ENCODE assay signal across 21 cellular contexts in the genomic region with DNA sequence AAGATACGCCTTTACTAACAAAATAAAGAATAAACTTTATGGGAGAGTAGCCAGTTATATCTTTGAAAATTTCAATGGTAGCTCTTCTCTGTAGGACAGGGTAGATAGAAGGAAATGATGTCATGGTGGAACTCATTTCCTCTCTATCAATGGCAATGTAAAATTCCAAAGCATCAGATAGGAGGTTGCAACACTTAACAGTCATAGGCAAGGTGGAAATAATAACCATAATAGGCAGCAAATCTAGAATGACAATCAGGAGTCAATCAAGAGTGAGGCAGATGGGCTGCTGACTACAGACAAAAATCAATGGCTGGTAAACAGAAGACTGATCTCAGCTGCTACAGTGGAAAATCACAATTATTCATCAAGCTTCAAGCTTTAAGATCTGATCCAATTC. TPM values are rescaled to one million over a fixed set of nuclear protein-coding genes. Genes with fewer than 3 reads are reported as not detected.
DNase-seq lines count a peak whose midpoint lies in the region; ATAC-seq lines count a peak whose summit lies in the region.
"Had no signal": no experiment of that assay in that cellular context is flagged by ENCODE, and none has a peak within 500 bp of the region (broad histone marks: within the 10 kb centered on the region; RNA-seq: fewer than 3 reads in every experiment).

No MANE protein-coding gene starts in this region.

- ATAC-seq in GM18907 (IDR thresholded peaks at IDR 0.05; ENCODE audit: unreplicated experiment): no peak
- no peak for ATAC-seq in left lobe of liver
- no peak for ATAC-seq in HG03196 (IDR thresholded peaks at IDR 0.05; ENCODE audit: unreplicated experiment)
- ATAC-seq: activated CD8-positive, alpha-beta T cell treated with anti-CD3 and anti-CD28 coated beads for 36 hours; GM12878; stimulated activated naive CD8-positive, alpha-beta T cell treated with anti-CD3 and anti-CD28 coated beads, Interleukin-15, Interleukin-2, amounts not matched to agents 100 U/mL and 50 U/mL, for 24 hours had no signal

- DNase-seq in EL (peak; percentile 50), M059J (ENCODE audit: low read depth) (peak; percentile 52), dermis microvascular lymphatic vessel endothelial cell (ENCODE audit: low read depth in 2 of 2) (peak; percentile 44 to 92), lung microvascular endothelial cell (ENCODE audit: low read depth in 2 of 2) (peak; percentile 54 to 90), cerebellar nuclear complex (lab: John Stamatoyannopoulos, UW) (no peak), left lobe of liver (ENCODE audit: low spot score) (no peak)
- DNase-seq: activated CD8-positive, alpha-beta T cell treated with anti-CD3 and anti-CD28 coated beads for 36 hours; activated T-cell treated with anti-CD3 and anti-CD28 coated beads, Interleukin-2, amount 50 U/mL, for 1 hour; CD4-positive, alpha-beta memory T cell; mesenchymal stem cell; naive B cell; NCI-H1417; NCI-H524 treated with DMSO at 0.1 percent for 48 hours; retina; stimulated activated CD4-positive, alpha-beta T cell treated with anti-CD3 and anti-CD28 coated beads, Interleukin-12 subunit alpha, Interleukin-12 subunit beta, amount 100 ng/mL, for 4 hours; stimulated activated CD4-positive, alpha-beta T cell treated with anti-CD3 and anti-CD28 coated beads, Interleukin-4, amount 100 ng/mL, for 4 hours; stimulated activated naive CD8-positive, alpha-beta T cell treated with anti-CD3 and anti-CD28 coated beads, Interleukin-15, Interleukin-2, amounts not matched to agents 100 U/mL and 50 U/mL, for 24 hours; thyroid gland had no signal

RNA-seq across cellular contexts. Expression of a gene that starts 53.9 kb away (rescaled TPM):
- 6.9 and 8.9 TPM in 2 replicates for total RNA-seq in M059J (2014; rRNA removed; shearing (Covaris generic))
- total RNA-seq in dermis microvascular lymphatic vessel endothelial cell (5.4 and 8.0 TPM in 2 replicates), lung microvascular endothelial cell (5.0 and 6.3 TPM in 2 replicates), left lobe of liver (6.3 TPM)

Comparison
In these comparisons a context has a peak if more than half of its experiments do, and no peak if none do; other contexts are left out.
1. DNase-seq: peak in EL (single experiment), M059J (single experiment), dermis microvascular lymphatic vessel endothelial cell (2 of 2) and lung microvascular endothelial cell (2 of 2); none in cerebellar nuclear complex (0 of 2) and left lobe of liver (single experiment).